Comparison of ENCODE assay signal across 1 cellular context in genomic region chr10:97686962-97687784, GRCh38.
TF ChIP-seq lines count a peak whose summit lies in the region.

Gene AVPI1, minus strand, starts transcription at chr10:97687241. Its CDS starts 7,336 bp downstream, at chr10:97679905.

TF ChIP-seq in K562, 482 proteins besides CTCF, POLR2A, EP300 and RAD21 (continued from another document and continues in another):
- peak; percentile 89 for TF ChIP-seq ZNF592 (IDR thresholded peaks at IDR 0.05)
- peak; percentile 94 for TF ChIP-seq KLF13 (tag; IDR thresholded peaks at IDR 0.05; ENCODE audit: borderline replicate concordance, low read depth)
- peak; percentile 84 for TF ChIP-seq DMBX1 (CRISPR knock-in tag; IDR thresholded peaks at IDR 0.05; ENCODE audit: borderline replicate concordance)
- TF ChIP-seq JUN (IDR thresholded peaks at IDR 0.05; ENCODE audit: borderline replicate concordance, low read depth, low read length), result 0 out of 2 replicates have a peak, but pooled peaks have one; percentile 23
- TF ChIP-seq JUN (CRISPR knock-in tag; IDR thresholded peaks at IDR 0.05; ENCODE audit: borderline replicate concordance), result no peak
- TF ChIP-seq CBFB (CRISPR knock-in tag; IDR thresholded peaks at IDR 0.05), result peak; percentile 46; the same call in 1 of the 2 replicates
- TF ChIP-seq GABPB1 (CRISPR knock-in tag; IDR thresholded peaks at IDR 0.05), result peak; percentile 47
- TF ChIP-seq NCOR1 (IDR thresholded peaks at IDR 0.05), result peak; percentile 9; the same call in 1 of the 2 replicates
- TF ChIP-seq MXD1 (CRISPR knock-in tag; IDR thresholded peaks at IDR 0.05; ENCODE audit: borderline replicate concordance, poor library complexity, severe bottlenecking), result peak; percentile 43
- TF ChIP-seq SAP30 (IDR thresholded peaks at IDR 0.05; ENCODE audit: borderline replicate concordance, insufficient read depth, low read depth, low read length, poor library complexity, severe bottlenecking), result peak; percentile 23
- TF ChIP-seq KLF1 (tag; IDR thresholded peaks at IDR 0.05), result peak; percentile 94; the same call in 1 of the 2 replicates
- TF ChIP-seq MNT (conservative IDR thresholded peaks at IDR 0.05), result peak; percentile 82 to 92
- TF ChIP-seq ZBTB7A (IDR thresholded peaks at IDR 0.05; ENCODE audit: borderline replicate concordance, control insufficient read depth, low read depth, low read length), result peak; percentile 75; the same call in 1 of the 2 replicates
- peak; percentile 69 for TF ChIP-seq SMAD4 (CRISPR knock-in tag; conservative IDR thresholded peaks at IDR 0.05)
- TF ChIP-seq CLOCK (CRISPR knock-in tag; IDR thresholded peaks at IDR 0.05; ENCODE audit: borderline replicate concordance), result peak; percentile 86
- TF ChIP-seq PKNOX1 (IDR thresholded peaks at IDR 0.05), result peak; percentile 97
- peak; percentile 89 to 92 for TF ChIP-seq E2F6 (IDR thresholded peaks at IDR 0.05; ENCODE audit: borderline replicate concordance in 1 of 2, extremely low read depth in 1 of 2, insufficient read depth in 1 of 2, insufficient read length in 1 of 2, low read depth in 1 of 2, low read length in 1 of 2, poor library complexity in 1 of 2, severe bottlenecking in 1 of 2)
- TF ChIP-seq SMAD1 (IDR thresholded peaks at IDR 0.05; ENCODE audit: low read depth, low read length, partially characterized antibody), result no peak
- TF ChIP-seq ZNF41 (CRISPR knock-in tag; conservative IDR thresholded peaks at IDR 0.05), result no peak
- TF ChIP-seq KLF16 (IDR thresholded peaks at IDR 0.05), result peak; percentile 45; the same call in 1 of the 2 replicates
- no peak for TF ChIP-seq RFX7 (CRISPR knock-in tag; IDR thresholded peaks at IDR 0.05)
- peak; percentile 28; the same call in 1 of the 2 replicates for TF ChIP-seq TOE1 (IDR thresholded peaks at IDR 0.05; ENCODE audit: borderline replicate concordance)
- no peak for TF ChIP-seq TOE1 (CRISPR knock-in tag; IDR thresholded peaks at IDR 0.05; ENCODE audit: borderline replicate concordance, low read depth)
- TF ChIP-seq HDAC1 (IDR thresholded peaks at IDR 0.05), result peak in 1 of 2 experiments; percentile 24; a peak in 2 of 4 replicates
- no peak for TF ChIP-seq ZNF551 (CRISPR knock-in tag; IDR thresholded peaks at IDR 0.05)
- TF ChIP-seq TBL1XR1 (IDR thresholded peaks at IDR 0.05; ENCODE audit: low read length in 2 of 2), result 0 out of 4 replicates have a peak, but pooled peaks of 1 of the 2 experiments have one; percentile 21
- peak; percentile 63; the same call in 1 of the 2 replicates for TF ChIP-seq MITF (IDR thresholded peaks at IDR 0.05)
- peak; percentile 33 to 47; a peak in 2 of 4 replicates for TF ChIP-seq SIN3A (IDR thresholded peaks at IDR 0.05; ENCODE audit: borderline replicate concordance in 2 of 2, control insufficient read depth in 1 of 2, low read depth in 2 of 2, low read length in 2 of 2)
- no peak for TF ChIP-seq RBM34 (IDR thresholded peaks at IDR 0.05; ENCODE audit: borderline replicate concordance, insufficient read depth, low read length)
- TF ChIP-seq RBM39 (optimal IDR thresholded peaks at IDR 0.05; ENCODE audit: low read depth, low read length), result no peak
- TF ChIP-seq NFIC (IDR thresholded peaks at IDR 0.05), result peak; percentile 81
- TF ChIP-seq ZNF175 (CRISPR knock-in tag; IDR thresholded peaks at IDR 0.05; ENCODE audit: low read depth), result 0 out of 2 replicates have a peak, but pooled peaks have one; percentile 52
- TF ChIP-seq HNRNPL (IDR thresholded peaks at IDR 0.05; ENCODE audit: low read depth, low read length), result peak; percentile 97
- TF ChIP-seq FOXP1 (CRISPR knock-in tag; IDR thresholded peaks at IDR 0.05), result no peak; the same call in 1 of the 2 replicates
- TF ChIP-seq REST (CRISPR knock-in tag; IDR thresholded peaks at IDR 0.05; ENCODE audit: low read depth), result peak; percentile 49; the same call in 1 of the 2 replicates
- TF ChIP-seq RBFOX2 (IDR thresholded peaks at IDR 0.05; ENCODE audit: low read depth, low read length), result peak; percentile 89
- peak; percentile 84; the same call in 1 of the 2 replicates for TF ChIP-seq ESRRA (IDR thresholded peaks at IDR 0.05; ENCODE audit: borderline replicate concordance, low read depth)
- peak; percentile 68; the same call in 1 of the 2 replicates for TF ChIP-seq JUND (IDR thresholded peaks at IDR 0.05; ENCODE audit: borderline replicate concordance, low read depth, low read length)
- peak; percentile 61; the same call in 1 of the 3 replicates for TF ChIP-seq JUND (tag; IDR thresholded peaks at IDR 0.05; ENCODE audit: borderline replicate concordance, low read depth, low read length)
- TF ChIP-seq UBTF (IDR thresholded peaks at IDR 0.05; ENCODE audit: borderline replicate concordance in 1 of 2, low read depth in 2 of 2, low read length in 2 of 2), result no peak; a peak in 1 of 4 replicates
- peak; percentile 89 for TF ChIP-seq POLR2G (IDR thresholded peaks at IDR 0.05; ENCODE audit: low read depth, low read length)
- TF ChIP-seq PHF20 (IDR thresholded peaks at IDR 0.05; ENCODE audit: partially characterized antibody), result peak; percentile 48
